Comparison of ENCODE assay signal across 18 cellular contexts in the genomic region with DNA sequence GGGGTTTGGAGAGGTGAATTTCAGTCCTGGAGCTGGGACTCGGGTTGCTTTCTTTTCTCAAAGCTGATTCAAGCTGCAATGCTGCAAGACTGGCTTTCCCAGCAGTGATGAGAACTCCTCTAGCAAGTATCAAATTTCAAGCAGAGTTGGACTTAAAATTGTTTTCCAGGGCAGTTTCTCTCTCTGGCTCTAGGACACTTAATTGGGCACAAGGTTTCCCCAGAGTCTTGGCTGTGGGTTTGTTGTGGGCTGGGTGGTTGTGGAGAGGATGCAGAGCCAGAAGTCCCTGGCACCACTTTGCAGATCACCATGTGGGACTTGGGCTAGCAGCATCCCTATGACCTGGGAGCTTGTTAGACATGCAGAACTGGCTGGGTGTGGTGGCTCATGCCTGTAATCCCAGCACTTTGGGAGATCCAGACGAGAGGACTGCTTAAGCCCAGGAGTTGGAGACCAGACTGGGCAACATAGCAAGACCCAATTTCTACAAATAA. TPM values are rescaled to one million over a fixed set of nuclear protein-coding genes. Genes with fewer than 3 reads are reported as not detected.
DNase-seq lines count a peak whose midpoint lies in the region; ATAC-seq and TF ChIP-seq lines count a peak whose summit lies in the region.
"Had no signal": no experiment of that assay in that cellular context is flagged by ENCODE, and none has a peak within 500 bp of the region (broad histone marks: within the 10 kb centered on the region; RNA-seq: fewer than 3 reads in every experiment).

No MANE protein-coding gene starts in this region.

- intact Hi-C loops in gastrocnemius medialis (cut with DNase I; ENCODE audit: low total_unique reads) = loop anchor here (10.0 kb wide), 1 partner anchor 911 kb away; no protein-coding TSS in a partner anchor

- H3K36me3 ChIP-seq in adipocyte (ENCODE audit: control insufficient read depth, insufficient read depth, low read length, severe bottlenecking) (no peaks in the 10 kb centered on the region), gastrocnemius medialis (peaks cover 0 to 20% of the 10 kb centered on the region in 2 donors), HAP-1 (replicated peaks) (no peaks in the 10 kb centered on the region)
- H3K36me3 ChIP-seq: neutrophil had no signal

- peak overlapping the region; percentile 67 for H3K4me3 ChIP-seq in adipocyte (ENCODE audit: low read length)
- no peak overlapping the region for H3K4me3 ChIP-seq in gastrocnemius medialis
- H3K4me3 ChIP-seq in HAP-1 = no peak overlapping the region

- no peak overlapping the region for H3K27ac ChIP-seq in gastrocnemius medialis
- H3K27ac ChIP-seq: HL-60, neutrophil had no signal

- DNase-seq in AG20443 (ENCODE audit: low spot score) (peak; percentile 56), adipocyte (ENCODE audit: low read depth) (peak; percentile 89), fibroblast of peridontal ligament (ENCODE audit: extremely low read depth) (peak; percentile 78), gastrocnemius medialis (peak in 1 of 2 donors; percentile 29), HAP-1 (ENCODE audit: low spot score in 2 of 2) (no peak)
- no peak for DNase-seq in activated CD4-positive, CD25-positive, alpha-beta regulatory T cell (lab: John Stamatoyannopoulos, UW)
- DNase-seq: central memory CD4-positive, alpha-beta T cell; GOT3; Kasumi-1; NCI-H187; SHP77 treated with DMSO at 0.1 percent for 48 hours; stimulated activated CD4-positive, alpha-beta T cell treated with anti-CD3 and anti-CD28 coated beads, Interleukin-12 subunit alpha, Interleukin-12 subunit beta, amount 100 ng/mL, for 4 hours had no signal

- H3K9ac ChIP-seq in adipocyte (ENCODE audit: low read length) = peak overlapping the region; percentile 77

- H3K9me3 ChIP-seq in adipocyte (ENCODE audit: control insufficient read depth, low read length) (peaks cover 12% of the 10 kb centered on the region), gastrocnemius medialis (no peaks in the 10 kb centered on the region), HAP-1 (peaks cover 2% of the 10 kb centered on the region; the same call in 1 of the 2 replicates)
- H3K9me3 ChIP-seq: neutrophil had no signal

- no peak for TF ChIP-seq POLR2A in gastrocnemius medialis (IDR thresholded peaks at IDR 0.05)

- peak; percentile 57 to 58 for ATAC-seq in gastrocnemius medialis
- ATAC-seq in HG03439 (IDR thresholded peaks at IDR 0.05; ENCODE audit: unreplicated experiment) = no peak
- no peak for ATAC-seq in GM19463 (IDR thresholded peaks at IDR 0.05; ENCODE audit: unreplicated experiment)

- H3K27me3 ChIP-seq in adipocyte (replicated peaks; ENCODE audit: control insufficient read depth, insufficient read depth, low read length) (no peaks in the 10 kb centered on the region), gastrocnemius medialis (no peaks in the 10 kb centered on the region), HAP-1 (ENCODE audit: low read depth) (no peaks in the 10 kb centered on the region)
- H3K27me3 ChIP-seq: neutrophil had no signal

- H3K4me1 ChIP-seq in adipocyte (ENCODE audit: control insufficient read depth, insufficient read depth, low read length) (peaks cover 37% of the 10 kb centered on the region), gastrocnemius medialis (peaks cover 0 to 14% of the 10 kb centered on the region in 2 donors), HAP-1 (no peaks in the 10 kb centered on the region)

- in situ Hi-C loops in gastrocnemius medialis (cut with MboI; ENCODE audit: low sequenced_read_pairs in 4 of 4) = no loop called here
- in situ Hi-C loops in HAP-1 (cut with MboI; ENCODE audit: low sequenced_read_pairs) = no loop called here

- TF ChIP-seq CTCF in gastrocnemius medialis (IDR thresholded peaks at IDR 0.05 in 4 of 5, conservative IDR thresholded peaks at IDR 0.05 in 1 of 5) = no peak

RNA-seq across cellular contexts. Expression of a gene that starts 16.8 kb away (rescaled TPM):
- 10 to 100 TPM in 2 of 4 donors, 1 to 10 TPM in 2; 1.9 to 77.5 (median 10.3) TPM for total RNA-seq in gastrocnemius medialis
- total RNA-seq: B cell, lung microvascular endothelial cell had no signal

RNA-seq across cellular contexts. Expression of a gene that starts 38.3 kb away (rescaled TPM):
- 1 to 10 TPM; 3.7 to 9.6 (median 6.2) TPM for total RNA-seq in gastrocnemius medialis
- total RNA-seq: B cell, lung microvascular endothelial cell had no signal

Comparison
In these comparisons a context has a peak if more than half of its experiments do, and no peak if none do; other contexts are left out.
1. DNase-seq: peak in AG20443 (single experiment), adipocyte (single experiment) and fibroblast of peridontal ligament (single experiment); none in activated CD4-positive, CD25-positive, alpha-beta regulatory T cell (0 of 4) and HAP-1 (0 of 2).
2. ATAC-seq: peak in gastrocnemius medialis (2 of 2); none in HG03439 (single experiment) and GM19463 (single experiment).